ENCODE assay signal across 18 cellular contexts in genomic region chr6:44721954-44722578, GRCh38.
"Had no signal": no experiment of that assay in that cellular context is flagged by ENCODE, and none has a peak within 500 bp of the region (broad histone marks: within the 10 kb centered on the region; RNA-seq: fewer than 3 reads in every experiment).

No MANE protein-coding gene starts in this region.

- H3K4me3 Mint-ChIP-seq: immature natural killer cell; naive thymus-derived CD8-positive, alpha-beta T cell had no signal

- H3K27ac Mint-ChIP-seq: immature natural killer cell; naive thymus-derived CD8-positive, alpha-beta T cell had no signal

- ATAC-seq: gastroesophageal sphincter; mucosa of descending colon; naive thymus-derived CD8-positive, alpha-beta T cell; psoas muscle had no signal

- H3K27me3 ChIP-seq: esophagus squamous epithelium, gastroesophageal sphincter, neutrophil, sigmoid colon, upper lobe of left lung, uterus had no signal

- H3K4me1 Mint-ChIP-seq: immature natural killer cell; naive thymus-derived CD8-positive, alpha-beta T cell had no signal

- H3K9me3 ChIP-seq: esophagus squamous epithelium, gastroesophageal sphincter, mucosa of descending colon, neutrophil, psoas muscle, sigmoid colon, upper lobe of left lung, uterus had no signal

- H3K36me3 ChIP-seq: esophagus squamous epithelium, gastroesophageal sphincter, neutrophil, sigmoid colon, upper lobe of left lung, uterus had no signal

- H3K36me3 Mint-ChIP-seq: immature natural killer cell; naive thymus-derived CD8-positive, alpha-beta T cell had no signal

- DNase-seq: dermis blood vessel endothelial cell; esophagus squamous epithelium; foreskin fibroblast; glutamatergic neuron; immature natural killer cell; mammary epithelial cell; mucosa of descending colon; naive thymus-derived CD8-positive, alpha-beta T cell; psoas muscle; retina; sigmoid colon; stimulated activated CD4-positive, alpha-beta T cell treated with anti-CD3 and anti-CD28 coated beads, Interleukin-12 subunit alpha, Interleukin-12 subunit beta, amount 100 ng/mL, for 4 hours; stimulated activated naive CD4-positive, alpha-beta T cell treated with Interleukin-2 at 50 U/mL for 16 hours; upper lobe of left lung; uterus had no signal

- H3K4me3 ChIP-seq: esophagus squamous epithelium, gastroesophageal sphincter, mucosa of descending colon, psoas muscle, sigmoid colon, skin epidermis, upper lobe of left lung, uterus had no signal

- H3K9me3 Mint-ChIP-seq: immature natural killer cell; naive thymus-derived CD8-positive, alpha-beta T cell had no signal

- H3K4me1 ChIP-seq: esophagus squamous epithelium, gastroesophageal sphincter, psoas muscle, sigmoid colon, upper lobe of left lung, uterus had no signal

- H3K27ac ChIP-seq: esophagus squamous epithelium, gastroesophageal sphincter, neutrophil, psoas muscle, sigmoid colon, skin epidermis, upper lobe of left lung, uterus had no signal
